8 cellular contexts compared by ENCODE assay signal in genomic region chrX:154369453-154370299, GRCh38. TPM values are rescaled to one million over a fixed set of nuclear protein-coding genes. Genes with fewer than 3 reads are reported as not detected.
DNase-seq lines count a peak whose midpoint lies in the region; ATAC-seq and TF ChIP-seq lines count a peak whose summit lies in the region.

No MANE protein-coding gene starts in this region.

- H3K27ac Mint-ChIP-seq in activated B cell treated with CpG ODN at 0.5 μM for 24 hours: peak overlapping the region; percentile 88

- H3K9me3 Mint-ChIP-seq in activated B cell treated with CpG ODN at 0.5 μM for 24 hours: no peaks in the 10 kb centered on the region

- peak overlapping the region; percentile 88 for H3K4me3 Mint-ChIP-seq in activated B cell treated with CpG ODN at 0.5 μM for 24 hours

- POLR2A ChIA-PET in activated B cell treated with CpG ODN at 0.5 μM for 24 hours (lab: Charles Lee): interaction anchor here (0.7 to 5.2 kb wide), 9 partner anchors 9 to 444 kb away, joined by 3 to 65 read pairs (median 4); partner anchors contain the start of genes EMD and RPL10

- DNase-seq in GM04503 (ENCODE audit: low read depth) (peak; percentile 80), NCI-H1105 (lab: John Stamatoyannopoulos, UW) (peak; percentile 86), activated B cell treated with CpG ODN at 0.5 μM for 24 hours (peak; percentile 38), choroid plexus epithelial cell (ENCODE audit: low read depth) (peak; percentile 97)
- DNase-seq in stimulated activated CD4-positive, alpha-beta T cell treated with anti-CD3 and anti-CD28 coated beads, Interleukin-1b, Interleukin-23, amount 100 ng/mL, for 48 hours: peak; percentile 69

- TF ChIP-seq CTCF in activated B cell treated with CpG ODN at 0.5 μM for 24 hours (IDR thresholded peaks at IDR 0.05): no peak
- no peak for TF ChIP-seq CTCF in choroid plexus epithelial cell (conservative IDR thresholded peaks at IDR 0.05; ENCODE audit: low read depth, low read length)

- CTCF ChIA-PET in activated B cell treated with CpG ODN at 0.5 μM for 24 hours (lab: Charles Lee): no interaction called here

- H3K36me3 Mint-ChIP-seq in activated B cell treated with CpG ODN at 0.5 μM for 24 hours (ENCODE audit: low read depth): peaks cover 19% of the 10 kb centered on the region

- no peaks in the 10 kb centered on the region for H3K27me3 Mint-ChIP-seq in activated B cell treated with CpG ODN at 0.5 μM for 24 hours

- ATAC-seq in activated B cell treated with CpG ODN at 0.5 μM for 24 hours (ENCODE audit: low read depth): peak; percentile 3
- no peak for ATAC-seq in GM18498 (IDR thresholded peaks at IDR 0.05; ENCODE audit: unreplicated experiment)
- ATAC-seq in GM21447 (IDR thresholded peaks at IDR 0.05; ENCODE audit: unreplicated experiment): no peak

- intact Hi-C loops in activated B cell treated with CpG ODN at 0.5 μM for 24 hours (cut with micrococcal nuclease): loop anchor here (1.0 to 10.0 kb wide), 6 partner anchors 42 to 645 kb away; partner anchors contain the start of genes ABCD1, ATP6AP1, BCAP31 and FAM3A

- peaks cover 30% of the 10 kb centered on the region for H3K4me1 Mint-ChIP-seq in activated B cell treated with CpG ODN at 0.5 μM for 24 hours

- H3K4me3 ChIP-seq in choroid plexus epithelial cell (ENCODE audit: low read depth, low read length): peak overlapping the region; percentile 87

- peak overlapping the region; percentile 85 for H3K27ac ChIP-seq in layer of hippocampus (ENCODE audit: low read depth, low read length)

- no peaks in the 10 kb centered on the region for H3K27me3 ChIP-seq in layer of hippocampus (ENCODE audit: control insufficient read depth, insufficient read depth, low read length)

RNA-seq across cellular contexts. Expression of gene FLNA, which starts 4.8 kb away (rescaled TPM):
- 605 and 679 TPM in 2 replicates for total RNA-seq in activated B cell treated with CpG ODN at 0.5 μM for 24 hours

RNA-seq across cellular contexts. Expression of gene EMD, which starts 9.4 kb away (rescaled TPM):
- 68.4 and 70.2 TPM in 2 replicates for total RNA-seq in activated B cell treated with CpG ODN at 0.5 μM for 24 hours

RNA-seq across cellular contexts. Expression of gene RPL10, which starts 28.5 kb away (rescaled TPM):
- 5,113 and 5,534 TPM in 2 replicates for total RNA-seq in activated B cell treated with CpG ODN at 0.5 μM for 24 hours

RNA-seq across cellular contexts. Expression of gene DNASE1L1, which starts 39.4 kb away (rescaled TPM):
- total RNA-seq in activated B cell treated with CpG ODN at 0.5 μM for 24 hours: 15.3 and 15.8 TPM in 2 replicates

RNA-seq across cellular contexts. Expression of gene TAFAZZIN, which starts 41.7 kb away (rescaled TPM):
- 50.5 and 66.1 TPM in 2 replicates for total RNA-seq in activated B cell treated with CpG ODN at 0.5 μM for 24 hours

Comparison
In these comparisons a context has a peak if more than half of its experiments do, and no peak if none do; other contexts are left out.
1. DNase-seq: peak in every context shown above with its lines; median percentile 97 in choroid plexus epithelial cell; 86 in NCI-H1105; 80 in GM04503; 69 in stimulated activated CD4-positive, alpha-beta T cell treated with anti-CD3 and anti-CD28 coated beads, Interleukin-1b, Interleukin-23, amount 100 ng/mL, for 48 hours; 38 in activated B cell treated with CpG ODN at 0.5 μM for 24 hours.